Comparison of ENCODE assay signal across 14 cellular contexts in genomic region chr2:216259081-216259480, GRCh38.
DNase-seq lines count a peak whose midpoint lies in the region; ATAC-seq and TF ChIP-seq lines count a peak whose summit lies in the region.
"Had no signal": no experiment of that assay in that cellular context is flagged by ENCODE, and none has a peak within 500 bp of the region (broad histone marks: within the 10 kb centered on the region; RNA-seq: fewer than 3 reads in every experiment).

No MANE protein-coding gene starts in this region.

- peaks cover 19% of the 10 kb centered on the region for H3K4me1 ChIP-seq in BLaER1
- no peaks in the 10 kb centered on the region for H3K4me1 ChIP-seq in GM23338 (ENCODE audit: insufficient read depth)
- no peaks in the 10 kb centered on the region for H3K4me1 ChIP-seq in gastroesophageal sphincter
- H3K4me1 ChIP-seq: HAP-1 had no signal

- H3K79me2 ChIP-seq in GM23338 (replicated peaks; ENCODE audit: insufficient read depth), result no peaks in the 10 kb centered on the region

- no peaks in the 10 kb centered on the region for H3K36me3 Mint-ChIP-seq in GM23338 (ENCODE audit: low read depth)
- H3K36me3 Mint-ChIP-seq: CD4-positive, alpha-beta memory T cell had no signal

- H3K27me3 Mint-ChIP-seq in GM23338 (ENCODE audit: insufficient read depth, low read depth, poor library complexity), result peaks cover 4% of the 10 kb centered on the region
- H3K27me3 Mint-ChIP-seq: CD4-positive, alpha-beta memory T cell had no signal

- H3K27ac ChIP-seq in BLaER1, result no peak overlapping the region
- no peak overlapping the region for H3K27ac ChIP-seq in GM23338 (ENCODE audit: low read depth)
- peak overlapping the region; percentile 14; the same call in 1 of the 2 replicates for H3K27ac ChIP-seq in VCaP
- H3K27ac ChIP-seq in gastroesophageal sphincter, result no peak overlapping the region
- H3K27ac ChIP-seq: C4-2B had no signal

- H4K20me1 ChIP-seq in BLaER1 (no peaks in the 10 kb centered on the region), GM23338 (replicated peaks; ENCODE audit: insufficient read depth) (no peaks in the 10 kb centered on the region)

- TF ChIP-seq CTCF in GM23338 (conservative IDR thresholded peaks at IDR 0.05; ENCODE audit: low read depth in 2 of 2), result no peak
- TF ChIP-seq CTCF in VCaP (conservative IDR thresholded peaks at IDR 0.05), result no peak
- no peak for TF ChIP-seq CTCF in foreskin fibroblast (IDR thresholded peaks at IDR 0.05; ENCODE audit: low read depth, low read length)
- TF ChIP-seq CTCF in gastroesophageal sphincter (IDR thresholded peaks at IDR 0.05), result no peak

- peak; percentile 59 for ATAC-seq in GM23338
- ATAC-seq in sciatic nerve, result peak; percentile 24
- ATAC-seq in gastroesophageal sphincter, result no peak
- ATAC-seq: K562 had no signal

- H3K4me2 ChIP-seq in BLaER1, result peak overlapping the region; percentile 58
- H3K4me2 ChIP-seq in GM23338, result no peak overlapping the region

- H3F3A ChIP-seq in GM23338 (replicated peaks; ENCODE audit: low read depth), result no peaks in the 10 kb centered on the region

- DNase-seq in GM23338 (ENCODE audit: low spot score), result no peak
- no peak for DNase-seq in sciatic nerve (ENCODE audit: low spot score)
- no peak for DNase-seq in foreskin fibroblast
- no peak for DNase-seq in dedifferentiated amniotic fluid mesenchymal stem cell (ENCODE audit: extremely low spot score)
- DNase-seq: CD4-positive, alpha-beta memory T cell; DMS79 treated with DMSO at 0.1 percent for 48 hours; GF-D8 had no signal

- H3K9ac ChIP-seq in BLaER1, result 0 out of 2 replicates have a peak overlapping the region, but pooled peaks have one; percentile 16

- no CpG with 5 or more reads among the region's 8 CpGs for WGBS in gastroesophageal sphincter (ENCODE audit: low coverage in 1 of 2), 2 donors

- H3K27ac Mint-ChIP-seq in GM23338, result no peak overlapping the region
- H3K27ac Mint-ChIP-seq: B cell; CD4-positive, alpha-beta memory T cell had no signal

- no peak overlapping the region for H2AFZ ChIP-seq in GM23338

- no peak overlapping the region for H3K4me3 ChIP-seq in BLaER1
- no peak overlapping the region for H3K4me3 ChIP-seq in GM23338
- no peak overlapping the region for H3K4me3 ChIP-seq in foreskin fibroblast (ENCODE audit: low read depth in 1 of 2, low read length in 2 of 2)
- no peak overlapping the region for H3K4me3 ChIP-seq in gastroesophageal sphincter
- H3K4me3 ChIP-seq: HAP-1, K562 had no signal

- H3K9me3 ChIP-seq in BLaER1 (no peaks in the 10 kb centered on the region), gastroesophageal sphincter (no peaks in the 10 kb centered on the region)
- H3K9me3 ChIP-seq: HAP-1 had no signal

- no peaks in the 10 kb centered on the region; the same call in 2 of the 3 replicates for H3K4me1 Mint-ChIP-seq in GM23338
- H3K4me1 Mint-ChIP-seq: B cell; CD4-positive, alpha-beta memory T cell had no signal

- no peak for TF ChIP-seq EP300 in gastroesophageal sphincter (IDR thresholded peaks at IDR 0.05)

- no peaks in the 10 kb centered on the region for H3K27me3 ChIP-seq in BLaER1
- no peaks in the 10 kb centered on the region for H3K27me3 ChIP-seq in GM23338 (ENCODE audit: insufficient read depth)
- peaks cover 7% of the 10 kb centered on the region for H3K27me3 ChIP-seq in gastroesophageal sphincter

- H3K9me2 ChIP-seq in GM23338 (ENCODE audit: insufficient read depth), result 0 out of 2 replicates have a peak, but pooled peaks cover 16% of the 10 kb centered on the region

- no peak for TF ChIP-seq POLR2A in gastroesophageal sphincter (IDR thresholded peaks at IDR 0.05)

- no peak overlapping the region for H3K4me3 Mint-ChIP-seq in GM23338
- H3K4me3 Mint-ChIP-seq: B cell; CD4-positive, alpha-beta memory T cell had no signal

- H3K36me3 ChIP-seq in BLaER1, result no peaks in the 10 kb centered on the region
- H3K36me3 ChIP-seq in GM23338 (ENCODE audit: insufficient read depth), result no peaks in the 10 kb centered on the region
- H3K36me3 ChIP-seq in gastroesophageal sphincter, result no peaks in the 10 kb centered on the region
- H3K36me3 ChIP-seq: HAP-1 had no signal

- H3K9me3 Mint-ChIP-seq in GM23338, result no peaks in the 10 kb centered on the region
- H3K9me3 Mint-ChIP-seq: CD4-positive, alpha-beta memory T cell had no signal

- intact Hi-C loops in sciatic nerve (cut with DNase I), result no loop called here

TF ChIP-seq in GM23338, 12 proteins besides CTCF, POLR2A, EP300 and RAD21 (continues in another document):
- TF ChIP-seq JUNB (IDR thresholded peaks at IDR 0.05; ENCODE audit: unreplicated experiment) (no peak), EZH2 (IDR thresholded peaks at IDR 0.05; ENCODE audit: low read depth, unreplicated experiment) (no peak), STAT1 (IDR thresholded peaks at IDR 0.05; ENCODE audit: unreplicated experiment) (no peak), ZNF462 (CRISPR knock-in tag; IDR thresholded peaks at IDR 0.05) (no peak), CREB1 (CRISPR knock-in tag; IDR thresholded peaks at IDR 0.05; ENCODE audit: low read depth) (no peak), ETS1 (IDR thresholded peaks at IDR 0.05) (no peak), ZNF114 (CRISPR knock-in tag; IDR thresholded peaks at IDR 0.05) (no peak), NANOG (IDR thresholded peaks at IDR 0.05; ENCODE audit: borderline replicate concordance) (no peak), ZNF331 (CRISPR knock-in tag; IDR thresholded peaks at IDR 0.05; ENCODE audit: low read depth) (no peak), POLR2AphosphoS5 (IDR thresholded peaks at IDR 0.05; ENCODE audit: low read depth) (no peak)
